Comparison of ENCODE assay signal across 2 cellular contexts in genomic region chr1:3683197-3683596, GRCh38.
A peak's percentile ranks its signal among the peaks of the same experiment; 100 is the strongest.
TF ChIP-seq lines count a peak whose summit lies in the region.

No MANE protein-coding gene starts in this region.

TF ChIP-seq in HepG2, 621 proteins besides CTCF, POLR2A, EP300 and RAD21:
- peak; percentile 99 for TF ChIP-seq ZNF329 (CRISPR knock-in tag; IDR thresholded peaks at IDR 0.05; ENCODE audit: low read depth)
- TF ChIP-seq, protein P1, sequence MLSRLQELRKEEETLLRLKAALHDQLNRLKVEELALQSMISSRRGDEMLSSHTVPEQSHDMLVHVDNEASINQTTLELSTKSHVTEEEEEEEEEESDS (CRISPR knock-in tag; IDR thresholded peaks at IDR 0.05; ENCODE audit: borderline replicate concordance): no peak

TF ChIP-seq in H1, 55 proteins besides CTCF, POLR2A, EP300 and RAD21:
- TF ChIP-seq HDAC2 (IDR thresholded peaks at IDR 0.05; ENCODE audit: borderline replicate concordance in 1 of 2, low read depth in 2 of 2, low read length in 2 of 2) (0 out of 4 replicates have a peak, but pooled peaks of 1 of the 2 experiments have one; percentile 30), TAF1 (IDR thresholded peaks at IDR 0.05; ENCODE audit: low read depth, low read length) (no peak), KDM1A (IDR thresholded peaks at IDR 0.05; ENCODE audit: borderline replicate concordance, low read length) (peak; percentile 91), NANOG (IDR thresholded peaks at IDR 0.05; ENCODE audit: insufficient read depth, low read depth, low read length, poor library complexity, severe bottlenecking) (no peak), BACH1 (IDR thresholded peaks at IDR 0.05; ENCODE audit: low read length) (peak; percentile 64), CBX8 (IDR thresholded peaks at IDR 0.05; ENCODE audit: borderline replicate concordance, low read depth, low read length) (no peak), CTBP2 (IDR thresholded peaks at IDR 0.05; ENCODE audit: borderline replicate concordance, insufficient read depth, insufficient read length, low read length) (no peak)
